Comparison of ENCODE assay signal across 1 cellular context in genomic region chr1:145957443-145958319, GRCh38.
TF ChIP-seq lines count a peak whose summit lies in the region.

TSS of gene LIX1L (minus strand) at chr1:145958017. CDS start at chr1:145957927, 90 bp downstream.

TF ChIP-seq in HepG2, 621 proteins besides CTCF, POLR2A, EP300 and RAD21 (continued from another document and continues in another):
- no peak for TF ChIP-seq TRIM22 (IDR thresholded peaks at IDR 0.05)
- TF ChIP-seq ZBTB3 (CRISPR knock-in tag; IDR thresholded peaks at IDR 0.05; ENCODE audit: borderline replicate concordance, low read depth): no peak
- no peak for TF ChIP-seq ZIK1 (CRISPR knock-in tag; IDR thresholded peaks at IDR 0.05; ENCODE audit: borderline replicate concordance, low read depth)
- no peak for TF ChIP-seq PAF1 (CRISPR knock-in tag; IDR thresholded peaks at IDR 0.05)
- TF ChIP-seq AHR (CRISPR knock-in tag; IDR thresholded peaks at IDR 0.05): no peak
- peak; percentile 81 for TF ChIP-seq POLR2G (IDR thresholded peaks at IDR 0.05; ENCODE audit: low read depth, low read length)
- TF ChIP-seq GRHL1 (CRISPR knock-in tag; conservative IDR thresholded peaks at IDR 0.05): no peak
- TF ChIP-seq ARID5B (CRISPR knock-in tag; IDR thresholded peaks at IDR 0.05): 0 out of 2 replicates have a peak, but pooled peaks have one; percentile 8
- TF ChIP-seq ZBTB49 (CRISPR knock-in tag; IDR thresholded peaks at IDR 0.05; ENCODE audit: borderline replicate concordance): no peak
- TF ChIP-seq THAP7 (CRISPR knock-in tag; IDR thresholded peaks at IDR 0.05): no peak; the same call in 1 of the 2 replicates
- TF ChIP-seq POLR2AphosphoS5 (IDR thresholded peaks at IDR 0.05; ENCODE audit: low read depth, low read length): peak; percentile 66
- TF ChIP-seq MZF1 (CRISPR knock-in tag; IDR thresholded peaks at IDR 0.05; ENCODE audit: borderline replicate concordance): no peak
- no peak for TF ChIP-seq DBP (CRISPR knock-in tag; IDR thresholded peaks at IDR 0.05; ENCODE audit: not compliant biosample characterization)
- TF ChIP-seq CERS6 (CRISPR knock-in tag; IDR thresholded peaks at IDR 0.05): no peak
- TF ChIP-seq MED1 (CRISPR knock-in tag; IDR thresholded peaks at IDR 0.05): peak; percentile 40; the same call in 1 of the 2 replicates
- no peak for TF ChIP-seq ZNF17 (CRISPR knock-in tag; IDR thresholded peaks at IDR 0.05)
- TF ChIP-seq DNMT3B (CRISPR knock-in tag; conservative IDR thresholded peaks at IDR 0.05): no peak
- TF ChIP-seq HOXA9 (CRISPR knock-in tag; IDR thresholded peaks at IDR 0.05; ENCODE audit: borderline replicate concordance): no peak
- TF ChIP-seq NFIC (IDR thresholded peaks at IDR 0.05; ENCODE audit: low read length): no peak
- TF ChIP-seq ZNF3 (CRISPR knock-in tag; IDR thresholded peaks at IDR 0.05): no peak
- no peak for TF ChIP-seq E2F1 (CRISPR knock-in tag; IDR thresholded peaks at IDR 0.05)
- TF ChIP-seq NR2F1 (CRISPR knock-in tag; IDR thresholded peaks at IDR 0.05): no peak
- TF ChIP-seq GTF3A (CRISPR knock-in tag; conservative IDR thresholded peaks at IDR 0.05): no peak
- no peak for TF ChIP-seq SATB2 (CRISPR knock-in tag; IDR thresholded peaks at IDR 0.05)
- no peak for TF ChIP-seq ZSCAN29 (CRISPR knock-in tag; conservative IDR thresholded peaks at IDR 0.05)
- TF ChIP-seq ZNF770 (CRISPR knock-in tag; IDR thresholded peaks at IDR 0.05): no peak
- TF ChIP-seq MAFK (conservative IDR thresholded peaks at IDR 0.05 in 1 of 2, IDR thresholded peaks at IDR 0.05 in 1 of 2; ENCODE audit: low read length in 2 of 2): no peak
- peak; percentile 44; the same call in 1 of the 2 replicates for TF ChIP-seq NFKB2 (CRISPR knock-in tag; IDR thresholded peaks at IDR 0.05; ENCODE audit: borderline replicate concordance)
- no peak for TF ChIP-seq TMF1 (CRISPR knock-in tag; IDR thresholded peaks at IDR 0.05; ENCODE audit: low read depth)
- peak; percentile 33 for TF ChIP-seq ZNF781 (CRISPR knock-in tag; IDR thresholded peaks at IDR 0.05; ENCODE audit: borderline replicate concordance, not compliant biosample characterization)
- TF ChIP-seq TBX2 (CRISPR knock-in tag; IDR thresholded peaks at IDR 0.05; ENCODE audit: borderline replicate concordance): no peak
- no peak for TF ChIP-seq LBX2 (CRISPR knock-in tag; IDR thresholded peaks at IDR 0.05; ENCODE audit: borderline replicate concordance)
- TF ChIP-seq NFE2 (CRISPR knock-in tag; IDR thresholded peaks at IDR 0.05): no peak
- TF ChIP-seq ZNF629 (CRISPR knock-in tag; conservative IDR thresholded peaks at IDR 0.05): no peak
- TF ChIP-seq HINFP (CRISPR knock-in tag; IDR thresholded peaks at IDR 0.05; ENCODE audit: low read depth): no peak
- TF ChIP-seq ARNT (IDR thresholded peaks at IDR 0.05): no peak
- no peak for TF ChIP-seq MTF1 (CRISPR knock-in tag; IDR thresholded peaks at IDR 0.05)
- TF ChIP-seq FUBP1 (CRISPR knock-in tag; IDR thresholded peaks at IDR 0.05; ENCODE audit: borderline replicate concordance): no peak
- no peak for TF ChIP-seq NAIF1 (CRISPR knock-in tag; IDR thresholded peaks at IDR 0.05; ENCODE audit: borderline replicate concordance)
- no peak for TF ChIP-seq RARG (CRISPR knock-in tag; IDR thresholded peaks at IDR 0.05; ENCODE audit: low read depth)
- TF ChIP-seq ATF5 (CRISPR knock-in tag; IDR thresholded peaks at IDR 0.05; ENCODE audit: low read depth): no peak
